21 cellular contexts compared by ENCODE assay signal in the genomic region with DNA sequence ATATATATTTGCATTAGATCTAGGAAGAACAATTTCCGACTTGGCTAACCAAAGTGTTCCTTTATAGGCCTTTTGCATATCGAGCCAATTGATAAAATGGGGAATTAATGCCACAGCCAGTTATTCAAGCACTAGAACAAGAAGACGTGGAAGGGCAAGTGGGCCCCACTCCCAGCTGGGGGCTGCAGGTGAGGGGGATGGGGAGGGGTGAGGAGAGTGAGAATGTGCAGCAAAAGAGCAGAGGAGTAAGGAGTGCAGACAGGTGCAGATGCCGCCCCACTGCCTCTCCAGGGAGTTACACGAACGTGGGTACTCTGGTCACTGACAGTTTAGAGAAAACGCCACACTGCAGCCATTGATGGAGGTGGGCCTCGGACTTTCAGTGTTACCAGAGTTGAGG. TPM values are rescaled to one million over a fixed set of nuclear protein-coding genes. Genes with fewer than 3 reads are reported as not detected.
A peak's percentile ranks its signal among the peaks of the same experiment; 100 is the strongest.
DNase-seq lines count a peak whose midpoint lies in the region; TF ChIP-seq lines count a peak whose summit lies in the region.
"Had no signal": no experiment of that assay in that cellular context is flagged by ENCODE, and none has a peak within 500 bp of the region (broad histone marks: within the 10 kb centered on the region; RNA-seq: fewer than 3 reads in every experiment).

No MANE protein-coding gene starts in this region.

- H3K4me1 ChIP-seq in HEK293 (ENCODE audit: control insufficient read depth, insufficient read depth, low read length) (no peaks in the 10 kb centered on the region; the same call in 1 of the 2 replicates), colonic mucosa (peaks cover 3% of the 10 kb centered on the region)

- H3K36me3 ChIP-seq in HEK293 (ENCODE audit: control insufficient read depth in 2 of 2, insufficient read depth in 1 of 2, low read length in 2 of 2), result peaks cover 3 to 42% of the 10 kb centered on the region in 2 experiments; a peak in 2 of 3 replicates
- H3K36me3 ChIP-seq in SK-N-MC (ENCODE audit: insufficient read depth, low read length), result peaks cover 33% of the 10 kb centered on the region
- no peaks in the 10 kb centered on the region for H3K36me3 ChIP-seq in colonic mucosa

- TF ChIP-seq CTCF in HEK293 (tag by site-specific recombination; IDR thresholded peaks at IDR 0.05), result no peak
- TF ChIP-seq CTCF in colonic mucosa (IDR thresholded peaks at IDR 0.05), result no peak

- intact Hi-C loops in colonic mucosa (cut with DNase I), result loop anchor here (5.0 kb wide), 1 partner anchor 187 kb away; no protein-coding TSS in a partner anchor

- POLR2A ChIA-PET in HEK293 (lab: Yijun Ruan, JAX), result no interaction called here

- H3K27ac ChIP-seq in HEK293 (ENCODE audit: extremely low read depth, low read depth, low read length) (no peak overlapping the region), SK-N-MC (0 out of 2 replicates have a peak overlapping the region, but pooled peaks have one; percentile 19), colonic mucosa (no peak overlapping the region)
- H3K27ac ChIP-seq: BLaER1 had no signal

- H3K4me3 ChIP-seq in HEK293 (ENCODE audit: low read depth, low read length) (no peak overlapping the region), SK-N-MC (no peak overlapping the region; the same call in 1 of the 2 replicates), colonic mucosa (no peak overlapping the region)
- H3K4me3 ChIP-seq: BLaER1, GM12878 had no signal

- CTCF ChIA-PET in HEK293 (lab: Yijun Ruan, JAX), result interaction anchor here (0.6 kb wide), 1 partner anchor 34 kb away, joined by 3 read pairs; no protein-coding TSS in a partner anchor

- H3K9me3 ChIP-seq in HEK293 (ENCODE audit: control insufficient read depth, insufficient read depth, low read depth, low read length) (no peaks in the 10 kb centered on the region), SK-N-MC (ENCODE audit: low read depth, low read length) (no peaks in the 10 kb centered on the region), colonic mucosa (no peaks in the 10 kb centered on the region)
- H3K9me3 ChIP-seq: BLaER1 had no signal

- H3K9ac ChIP-seq in SK-N-MC (ENCODE audit: insufficient read length), result no peak overlapping the region
- H3K9ac ChIP-seq in colonic mucosa (ENCODE audit: low read depth in 2 of 2, low read length in 2 of 2), result no peak overlapping the region
- H3K9ac ChIP-seq: BLaER1 had no signal

- no peaks in the 10 kb centered on the region for H3K27me3 ChIP-seq in colonic mucosa
- H3K27me3 ChIP-seq: BLaER1 had no signal

- DNase-seq in NCI-H2171 treated with DMSO at 0.1 percent for 48 hours (lab: John Stamatoyannopoulos, UW) (peak; percentile 10), NCI-H2171 (lab: John Stamatoyannopoulos, UW) (no peak), SK-N-MC (ENCODE audit: low read depth, low spot score) (no peak), colonic mucosa (no peak), SHP77 (lab: John Stamatoyannopoulos, UW) (no peak), NCI-H2081 (lab: John Stamatoyannopoulos, UW) (no peak)
- DNase-seq: CD4-positive, CD25-positive, alpha-beta regulatory T cell; GDM1; HFFc6; NCI-H1092; NCI-H1436 treated with DMSO at 0.1 percent for 48 hours; NCI-H187 treated with DMSO at 0.1 percent for 48 hours; NCI-H345; NCI-H524 treated with DMSO at 0.1 percent for 48 hours; NCI-H774; Right ventricle myocardium superior; RPMI8226; T-helper 1 cell had no signal

TF ChIP-seq in HEK293, 187 proteins besides CTCF, POLR2A, EP300 and RAD21:
- TF ChIP-seq ZNF843 (tag by site-specific recombination; IDR thresholded peaks at IDR 0.05) (no peak), ZFP69B (tag by site-specific recombination; IDR thresholded peaks at IDR 0.05) (peak; percentile 70; the same call in 1 of the 2 replicates), ZSCAN16 (tag by site-specific recombination; IDR thresholded peaks at IDR 0.05) (no peak)
- TF ChIP-seq, protein P1, sequence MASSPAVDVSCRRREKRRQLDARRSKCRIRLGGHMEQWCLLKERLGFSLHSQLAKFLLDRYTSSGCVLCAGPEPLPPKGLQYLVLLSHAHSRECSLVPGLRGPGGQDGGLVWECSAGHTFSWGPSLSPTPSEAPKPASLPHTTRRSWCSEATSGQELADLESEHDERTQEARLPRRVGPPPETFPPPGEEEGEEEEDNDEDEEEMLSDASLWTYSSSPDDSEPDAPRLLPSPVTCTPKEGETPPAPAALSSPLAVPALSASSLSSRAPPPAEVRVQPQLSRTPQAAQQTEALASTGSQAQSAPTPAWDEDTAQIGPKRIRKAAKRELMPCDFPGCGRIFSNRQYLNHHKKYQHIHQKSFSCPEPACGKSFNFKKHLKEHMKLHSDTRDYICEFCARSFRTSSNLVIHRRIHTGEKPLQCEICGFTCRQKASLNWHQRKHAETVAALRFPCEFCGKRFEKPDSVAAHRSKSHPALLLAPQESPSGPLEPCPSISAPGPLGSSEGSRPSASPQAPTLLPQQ (tag by site-specific recombination; IDR thresholded peaks at IDR 0.05), result peak; percentile 73

RNA-seq across cellular contexts. Expression of gene GORASP2, which starts 40.8 kb away (rescaled TPM):
- 10 to 100 TPM; 78.4 to 79.8 TPM for total RNA-seq in colonic mucosa
